ENCODE assay signal across 11 cellular contexts in genomic region chr2:108271691-108272253, GRCh38. TPM values are rescaled to one million over a fixed set of nuclear protein-coding genes. Genes with fewer than 3 reads are reported as not detected.
A peak's percentile ranks its signal among the peaks of the same experiment; 100 is the strongest.
DNase-seq lines count a peak whose midpoint lies in the region; ATAC-seq and TF ChIP-seq lines count a peak whose summit lies in the region.
"Had no signal": no experiment of that assay in that cellular context is flagged by ENCODE, and none has a peak within 500 bp of the region (broad histone marks: within the 10 kb centered on the region; RNA-seq: fewer than 3 reads in every experiment).

No MANE protein-coding gene starts in this region.

- no peaks in the 10 kb centered on the region for H3K4me1 ChIP-seq in skeletal muscle tissue (ENCODE audit: control insufficient read depth in 3 of 3, insufficient read depth in 3 of 3, low read length in 3 of 3)

- H3K36me3 Mint-ChIP-seq in activated CD8-positive, alpha-beta memory T cell treated with anti-CD3 and anti-CD28 coated beads, Interleukin-2, amount 10 ng/mL, durations not matched to agents 7 days and 5 days = no peaks in the 10 kb centered on the region

- H3K4me3 ChIP-seq in foreskin fibroblast (ENCODE audit: low read depth in 1 of 2, low read length in 2 of 2) = peak overlapping the region in 1 of 2 donors; percentile 18
- peak overlapping the region; percentile 47 to 60 (median 57) for H3K4me3 ChIP-seq in skeletal muscle tissue (ENCODE audit: low read length in 3 of 3)

- H3K27me3 Mint-ChIP-seq in activated CD8-positive, alpha-beta memory T cell treated with anti-CD3 and anti-CD28 coated beads, Interleukin-2, amount 10 ng/mL, durations not matched to agents 7 days and 5 days = peaks cover 2% of the 10 kb centered on the region

- no peaks in the 10 kb centered on the region for H3K9me3 ChIP-seq in skeletal muscle tissue (ENCODE audit: control insufficient read depth in 3 of 3, low read length in 3 of 3)

- no peaks in the 10 kb centered on the region for H3K9me3 Mint-ChIP-seq in activated CD8-positive, alpha-beta memory T cell treated with anti-CD3 and anti-CD28 coated beads, Interleukin-2, amount 10 ng/mL, durations not matched to agents 7 days and 5 days (ENCODE audit: low read depth)

- H3K27ac Mint-ChIP-seq in activated CD8-positive, alpha-beta memory T cell treated with anti-CD3 and anti-CD28 coated beads, Interleukin-2, amount 10 ng/mL, durations not matched to agents 7 days and 5 days = no peak overlapping the region

- no peaks in the 10 kb centered on the region for H3K27me3 ChIP-seq in skeletal muscle tissue (ENCODE audit: control insufficient read depth in 3 of 3, insufficient read depth in 3 of 3, low read length in 3 of 3)

- peak; percentile 87 for DNase-seq in H4 (ENCODE audit: low spot score)
- peak; percentile 66 for DNase-seq in T1000 (lab: John Stamatoyannopoulos, UW)
- DNase-seq in foreskin fibroblast = peak; percentile 36 to 38
- no peak for DNase-seq in activated CD8-positive, alpha-beta memory T cell treated with anti-CD3 and anti-CD28 coated beads, Interleukin-2, amount 10 ng/mL, durations not matched to agents 7 days and 5 days
- no peak for DNase-seq in globus pallidus (ENCODE audit: low spot score)
- no peak for DNase-seq in amygdala (lab: John Stamatoyannopoulos, UW)
- DNase-seq: MM.1S had no signal

- H3K27ac ChIP-seq in skeletal muscle tissue (ENCODE audit: low read depth, low read length) = peak overlapping the region; percentile 39

- H3K4me3 Mint-ChIP-seq in activated CD8-positive, alpha-beta memory T cell treated with anti-CD3 and anti-CD28 coated beads, Interleukin-2, amount 10 ng/mL, durations not matched to agents 7 days and 5 days = no peak overlapping the region

- TF ChIP-seq CTCF in foreskin fibroblast (IDR thresholded peaks at IDR 0.05; ENCODE audit: low read depth, low read length) = no peak

- H3K9ac ChIP-seq in skeletal muscle tissue (ENCODE audit: low read depth in 1 of 3, low read length in 3 of 3) = peak overlapping the region in 1 of 3 donors; percentile 33

- ATAC-seq in activated CD8-positive, alpha-beta memory T cell treated with anti-CD3 and anti-CD28 coated beads, Interleukin-2, amount 10 ng/mL, durations not matched to agents 7 days and 5 days = no peak
- ATAC-seq in GM21723 (IDR thresholded peaks at IDR 0.05; ENCODE audit: unreplicated experiment) = no peak
- ATAC-seq: HCT116 had no signal

- CTCF ChIA-PET in activated CD8-positive, alpha-beta memory T cell treated with anti-CD3 and anti-CD28 coated beads, Interleukin-2, amount 10 ng/mL, durations not matched to agents 7 days and 5 days (lab: Charles Lee) = no interaction called here

- no peaks in the 10 kb centered on the region for H3K36me3 ChIP-seq in skeletal muscle tissue (ENCODE audit: control insufficient read depth in 3 of 3, insufficient read depth in 3 of 3, low read length in 3 of 3)

- H3K4me1 Mint-ChIP-seq in activated CD8-positive, alpha-beta memory T cell treated with anti-CD3 and anti-CD28 coated beads, Interleukin-2, amount 10 ng/mL, durations not matched to agents 7 days and 5 days = no peaks in the 10 kb centered on the region

RNA-seq across cellular contexts. Expression of gene SULT1C2, which starts 16.9 kb away (rescaled TPM):
- 0.45 and 0.70 TPM in 2 replicates for total RNA-seq in H4 (2014; rRNA removed; shearing (Covaris generic))
- 1.0 TPM for total RNA-seq in skeletal muscle tissue
- not detected for total RNA-seq in activated CD8-positive, alpha-beta memory T cell treated with anti-CD3 and anti-CD28 coated beads, Interleukin-2, amount 10 ng/mL, durations not matched to agents 7 days and 5 days
- total RNA-seq: T-helper 2 cell treated with Interferon-gamma antibody and Interleukin-4, amounts not matched to agents 100 ng/mL and 5 ng/mL, for 36 hours had no signal

RNA-seq across cellular contexts. Expression of gene SULT1C3, which starts 32.0 kb away (rescaled TPM):
- not detected in 2 replicates for total RNA-seq in H4 (2014; rRNA removed; shearing (Covaris generic))
- total RNA-seq in skeletal muscle tissue = not detected
- not detected for total RNA-seq in activated CD8-positive, alpha-beta memory T cell treated with anti-CD3 and anti-CD28 coated beads, Interleukin-2, amount 10 ng/mL, durations not matched to agents 7 days and 5 days
- total RNA-seq: T-helper 2 cell treated with Interferon-gamma antibody and Interleukin-4, amounts not matched to agents 100 ng/mL and 5 ng/mL, for 36 hours had no signal

Comparison
In these comparisons a context has a peak if more than half of its experiments do, and no peak if none do; other contexts are left out.
1. DNase-seq: peak in H4 (single experiment), T1000 (single experiment) and foreskin fibroblast (2 of 2); none in activated CD8-positive, alpha-beta memory T cell treated with anti-CD3 and anti-CD28 coated beads, Interleukin-2, amount 10 ng/mL, durations not matched to agents 7 days and 5 days (single experiment), globus pallidus (single experiment) and amygdala (0 of 56).